In the genomic region with DNA sequence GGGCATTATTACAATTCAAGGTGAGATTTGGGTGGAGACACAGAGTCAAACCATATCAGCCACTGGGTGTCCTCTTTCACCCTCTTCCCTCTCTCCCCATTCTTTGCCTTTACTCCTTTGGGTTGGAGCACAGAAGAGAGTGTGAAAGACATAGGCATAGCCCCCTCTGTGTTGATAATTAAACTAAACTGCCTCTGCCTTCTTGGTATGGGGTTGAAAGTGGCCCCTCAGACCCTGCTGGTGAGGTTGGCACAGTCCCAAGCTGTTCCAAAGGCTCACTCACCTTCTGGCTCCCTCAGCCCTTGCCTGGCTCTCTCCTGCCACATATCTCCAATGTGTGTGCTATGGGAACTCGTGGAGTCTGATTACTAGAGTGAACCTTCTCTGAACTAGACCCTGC, we compare ENCODE assay signal across 24 cellular contexts.
"Had no signal": no experiment of that assay in that cellular context is flagged by ENCODE, and none has a peak within 500 bp of the region (broad histone marks: within the 10 kb centered on the region; RNA-seq: fewer than 3 reads in every experiment).

No MANE protein-coding gene starts in this region.

- H3K36me3 Mint-ChIP-seq: immature natural killer cell, mesothelial cell of epicardium had no signal

- H3K4me3 Mint-ChIP-seq: dendritic cell treated with granulocyte-macrophage colony-stimulating factor and Interleukin-4, amounts not matched to agents 40 ng/mL and 50 ng/mL, for 4 days; immature natural killer cell; mesothelial cell of epicardium had no signal

- H3K27ac ChIP-seq: colonic mucosa, esophagus squamous epithelium, gastrocnemius medialis, heart right ventricle, left lung, lower lobe of right lung had no signal

- H3K4me3 ChIP-seq: colonic mucosa, esophagus squamous epithelium, gastrocnemius medialis, heart right ventricle, left lung, lower lobe of right lung, mucosa of descending colon had no signal

- DNase-seq: cerebellar nuclear complex; colonic mucosa; cortex of kidney; effector memory CD4-positive, alpha-beta T cell; esophagus squamous epithelium; foreskin fibroblast; foreskin melanocyte; gastrocnemius medialis; glutamatergic neuron; head of caudate nucleus; heart right ventricle; hypothalamus; immature natural killer cell; islet precursor cell; kidney; kidney glomerular epithelial cell; left lung; left ventricle myocardium superior; lower lobe of right lung; mesenchymal stem cell; mucosa of descending colon had no signal

- H3K36me3 ChIP-seq: colonic mucosa, esophagus squamous epithelium, gastrocnemius medialis, heart right ventricle, left lung, lower lobe of right lung had no signal

- H3K4me1 ChIP-seq: colonic mucosa, esophagus squamous epithelium, gastrocnemius medialis, heart right ventricle, left lung, lower lobe of right lung had no signal

- ATAC-seq: gastrocnemius medialis, heart right ventricle, left ventricle myocardium superior, lower lobe of right lung, mucosa of descending colon had no signal

- H3K27ac Mint-ChIP-seq: dendritic cell treated with granulocyte-macrophage colony-stimulating factor and Interleukin-4, amounts not matched to agents 40 ng/mL and 50 ng/mL, for 4 days; immature natural killer cell; mesothelial cell of epicardium had no signal

- H3K9me3 Mint-ChIP-seq: dendritic cell treated with granulocyte-macrophage colony-stimulating factor and Interleukin-4, amounts not matched to agents 40 ng/mL and 50 ng/mL, for 4 days had no signal

- FAIRE-seq: endothelial cell of umbilical vein, kidney had no signal

- H3K27me3 ChIP-seq: colonic mucosa, esophagus squamous epithelium, gastrocnemius medialis, heart right ventricle, left lung had no signal

- H3K4me1 Mint-ChIP-seq: immature natural killer cell, mesothelial cell of epicardium had no signal

- H3K9me3 ChIP-seq: colonic mucosa, esophagus squamous epithelium, gastrocnemius medialis, heart right ventricle, lower lobe of right lung, mucosa of descending colon had no signal
